ENCODE assay signal across 6 cellular contexts in the genomic region with DNA sequence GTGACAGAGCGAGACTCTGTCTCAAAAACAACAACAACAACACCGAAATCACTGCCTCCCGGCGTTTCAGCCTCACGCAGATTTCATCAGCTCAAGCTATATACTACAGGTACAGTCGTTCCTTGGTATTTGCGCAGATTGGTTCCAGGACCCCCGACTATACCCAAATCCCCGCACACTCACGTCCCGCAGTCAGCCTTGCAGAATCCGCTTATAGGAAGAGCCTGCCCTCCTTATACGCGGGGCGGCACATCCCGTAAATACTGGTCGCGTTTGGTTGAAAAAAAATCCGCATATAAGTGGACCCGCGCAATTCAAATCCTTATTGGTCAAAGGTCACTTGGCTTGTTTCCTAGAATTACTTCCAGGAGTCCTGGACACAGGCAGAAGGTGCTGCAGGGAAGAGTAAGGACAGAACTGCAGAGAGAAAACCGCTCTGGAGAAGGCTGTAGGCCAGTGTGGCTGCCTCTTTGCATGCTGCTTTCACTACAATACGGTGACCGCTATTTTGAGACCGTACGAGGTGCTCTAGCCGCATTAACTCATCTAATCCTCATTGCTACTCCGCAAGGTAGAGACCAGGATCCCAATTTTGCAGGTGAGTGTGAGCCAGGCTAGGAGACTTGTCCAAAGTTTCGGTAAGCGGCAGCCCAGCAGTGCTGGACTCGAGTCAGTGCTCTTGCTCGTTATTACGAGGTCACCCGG. TPM values are rescaled to one million over a fixed set of nuclear protein-coding genes. Genes with fewer than 3 reads are reported as not detected.
DNase-seq lines count a peak whose midpoint lies in the region; FAIRE-seq and TF ChIP-seq lines count a peak whose summit lies in the region.

No MANE protein-coding gene starts in this region.

- H3K36me3 Mint-ChIP-seq in endodermal cell (ENCODE audit: low read depth) = peaks cover 29% of the 10 kb centered on the region

- TF ChIP-seq CTCF in endodermal cell (conservative IDR thresholded peaks at IDR 0.05) (no peak), sigmoid colon (IDR thresholded peaks at IDR 0.05) (no peak), D721Med (IDR thresholded peaks at IDR 0.05; ENCODE audit: insufficient read depth, missing control alignments) (no peak)

- no peaks in the 10 kb centered on the region for H3K9me3 Mint-ChIP-seq in endodermal cell

- H3K27ac Mint-ChIP-seq in endodermal cell = peak overlapping the region; percentile 58

- H3K4me1 Mint-ChIP-seq in endodermal cell = peaks cover 14% of the 10 kb centered on the region

- H3K9ac ChIP-seq in HUES48 (ENCODE audit: low read depth, low read length) (peak overlapping the region; percentile 92), endodermal cell (ENCODE audit: extremely low read depth, low read length, poor library complexity, severe bottlenecking) (peak overlapping the region; percentile 91)

- intact Hi-C loops in sigmoid colon (cut with DNase I) = no loop called here

- H3K27me3 ChIP-seq in ACC112 (ENCODE audit: insufficient read depth, low read length) (no peaks in the 10 kb centered on the region), HUES48 (ENCODE audit: control insufficient read depth, insufficient read depth, low read length) (no peaks in the 10 kb centered on the region), endodermal cell (ENCODE audit: control insufficient read depth, insufficient read depth, low read length, poor library complexity, severe bottlenecking) (no peaks in the 10 kb centered on the region), sigmoid colon (no peaks in the 10 kb centered on the region)

- peaks cover 4% of the 10 kb centered on the region; the same call in 1 of the 2 replicates for H3K36me3 ChIP-seq in ACC112 (ENCODE audit: insufficient read depth, low read length)
- peaks cover 36% of the 10 kb centered on the region for H3K36me3 ChIP-seq in HUES48 (ENCODE audit: control insufficient read depth, insufficient read depth, low read length)
- peaks cover 30% of the 10 kb centered on the region for H3K36me3 ChIP-seq in endodermal cell (ENCODE audit: control insufficient read depth, insufficient read depth, low read length)
- H3K36me3 ChIP-seq in sigmoid colon = peaks cover 0 to 34% (median 8%) of the 10 kb centered on the region in 4 donors

- peak overlapping the region; percentile 96 for H2AFZ ChIP-seq in ACC112 (ENCODE audit: low read length, unreplicated experiment)

- H3K9me3 ChIP-seq in HUES48 (ENCODE audit: control insufficient read depth, insufficient read depth, low read length) (no peaks in the 10 kb centered on the region), endodermal cell (ENCODE audit: control insufficient read depth, low read length) (no peaks in the 10 kb centered on the region), sigmoid colon (no peaks in the 10 kb centered on the region)

- no peaks in the 10 kb centered on the region for H3K27me3 Mint-ChIP-seq in endodermal cell (ENCODE audit: insufficient read depth)

- no peak for TF ChIP-seq EP300 in sigmoid colon (IDR thresholded peaks at IDR 0.05)

- H3K4me1 ChIP-seq in ACC112 (ENCODE audit: control insufficient read depth, insufficient read depth, low read length, unreplicated experiment) (peaks cover 7% of the 10 kb centered on the region), HUES48 (ENCODE audit: control insufficient read depth, insufficient read depth, low read length) (peaks cover 19% of the 10 kb centered on the region), endodermal cell (ENCODE audit: control insufficient read depth, insufficient read depth, low read length) (peaks cover 2% of the 10 kb centered on the region), sigmoid colon (peaks cover 0 to 31% (median 16%) of the 10 kb centered on the region in 4 donors)

- WGBS in endodermal cell (ENCODE audit: insufficient coverage in 1 of 2, insufficient read length in 1 of 2), 2 experiments = 21 to 34% methylated on average over 20 to 34 of the region's 34 CpGs
- 11 to 18% methylated on average over 34 of the region's 34 CpGs for WGBS in sigmoid colon, 2 donors

- TF ChIP-seq POLR2A in sigmoid colon (IDR thresholded peaks at IDR 0.05) = no peak

- peak overlapping the region; percentile 81 for H3K4me3 Mint-ChIP-seq in endodermal cell

- H3K4me3 ChIP-seq in ACC112 (ENCODE audit: low read depth, low read length) (peak overlapping the region; percentile 97), HUES48 (ENCODE audit: low read depth, low read length) (peak overlapping the region; percentile 100), endodermal cell (ENCODE audit: low read length) (peak overlapping the region; percentile 100), sigmoid colon (peak overlapping the region; percentile 65 to 96 (median 90))

- FAIRE-seq in D721Med (lab: Jason Lieb, UNC) = no peak

- H3K79me2 ChIP-seq in ACC112 (ENCODE audit: control insufficient read depth, insufficient read depth, low read length, unreplicated experiment) = peaks cover 54% of the 10 kb centered on the region

- H3K27ac ChIP-seq in ACC112 (ENCODE audit: low read depth, low read length) (no peak overlapping the region), HUES48 (ENCODE audit: low read depth, low read length) (peak overlapping the region; percentile 85), endodermal cell (ENCODE audit: low read depth, low read length) (peak overlapping the region; percentile 74), sigmoid colon (peak overlapping the region; percentile 82 to 87 (median 85))

- DNase-seq in endodermal cell (no peak), sigmoid colon (no peak), D721Med (ENCODE audit: insufficient read length, low spot score) (no peak)
- no peak for DNase-seq in stimulated activated CD8-positive, alpha-beta memory T cell treated with anti-CD3 and anti-CD28 coated beads, Interleukin-4, amount 100 ng/mL, for 48 hours

RNA-seq across cellular contexts. Expression of gene NDUFAB1, which starts 0.7 kb away (rescaled TPM):
- total RNA-seq in endodermal cell (100 to 1,000 TPM; 106 to 120 TPM), sigmoid colon (100 to 1,000 TPM; 101 to 179 (median 159) TPM)
- 145 TPM for polyA plus RNA-seq in endodermal cell (2013, experiment 1 of 2)
- 125 TPM for polyA plus RNA-seq in endodermal cell (2013, experiment 2 of 2)
- 100 to 1,000 TPM; 283 to 398 (median 297) TPM for polyA plus RNA-seq in sigmoid colon

RNA-seq across cellular contexts. Expression of gene UBFD1, which starts 37.9 kb away (rescaled TPM):
- total RNA-seq in endodermal cell (100 to 1,000 TPM; 105 to 113 TPM), sigmoid colon (100 to 1,000 TPM in 1 of 4 donors, 10 to 100 TPM in 3; 45.1 to 101 (median 57.6) TPM)
- 59.4 TPM for polyA plus RNA-seq in endodermal cell (2013, experiment 1 of 2)
- polyA plus RNA-seq in endodermal cell (2013, experiment 2 of 2) = 54.8 TPM
- polyA plus RNA-seq in sigmoid colon = 10 to 100 TPM in 1 of 3 donors, 1 to 10 TPM in 2; 8.1 to 16.6 (median 8.4) TPM

RNA-seq across cellular contexts. Expression of gene EARS2, which starts 38.2 kb away (rescaled TPM):
- total RNA-seq in endodermal cell (10 to 100 TPM; 32.0 to 36.1 TPM), sigmoid colon (10 to 100 TPM in 2 of 4 donors, 1 to 10 TPM in 2; 7.5 to 18.3 (median 11.2) TPM)
- 29.1 TPM for polyA plus RNA-seq in endodermal cell (2013, experiment 1 of 2)
- polyA plus RNA-seq in endodermal cell (2013, experiment 2 of 2) = 21.1 TPM
- polyA plus RNA-seq in sigmoid colon = 10 to 100 TPM in 1 of 3 donors, 1 to 10 TPM in 2; 6.6 to 19.4 (median 7.9) TPM

RNA-seq across cellular contexts. Expression of gene PALB2, which starts 45.7 kb away (rescaled TPM):
- total RNA-seq in endodermal cell (10 to 100 TPM; 20.0 to 24.8 TPM), sigmoid colon (10 to 100 TPM in 2 of 4 donors, 1 to 10 TPM in 2; 7.5 to 11.2 (median 9.4) TPM)
- polyA plus RNA-seq in endodermal cell (2013, experiment 1 of 2) = 19.4 TPM
- polyA plus RNA-seq in endodermal cell (2013, experiment 2 of 2) = 12.1 TPM
- 1 to 10 TPM; 7.2 to 8.7 (median 7.4) TPM for polyA plus RNA-seq in sigmoid colon

RNA-seq across cellular contexts. Expression of gene DCTN5, which starts 45.9 kb away (rescaled TPM):
- total RNA-seq in endodermal cell (10 to 100 TPM; 82.2 to 90.8 TPM), sigmoid colon (10 to 100 TPM; 24.1 to 41.4 (median 34.1) TPM)
- 61.9 TPM for polyA plus RNA-seq in endodermal cell (2013, experiment 1 of 2)
- 65.7 TPM for polyA plus RNA-seq in endodermal cell (2013, experiment 2 of 2)
- 10 to 100 TPM; 13.2 to 31.0 (median 28.4) TPM for polyA plus RNA-seq in sigmoid colon
